ENCODE assay signal across 30 cellular contexts in genomic region chr7:132806834-132807233, GRCh38.
"Had no signal": no experiment of that assay in that cellular context is flagged by ENCODE, and none has a peak within 500 bp of the region (broad histone marks: within the 10 kb centered on the region; RNA-seq: fewer than 3 reads in every experiment).

No MANE protein-coding gene starts in this region.

- H3K9me3 ChIP-seq: ascending aorta had no signal

- H3K4me1 ChIP-seq: ascending aorta had no signal

- DNase-seq: activated B cell treated with CpG ODN at 0.5 μM for 24 hours; activated CD4-positive, alpha-beta memory T cell treated with anti-CD3 and anti-CD28 coated beads, Interleukin-2, amount 10 ng/mL, durations not matched to agents 7 days and 5 days; activated CD4-positive, alpha-beta T cell treated with anti-CD3 and anti-CD28 coated beads for 48 hours; activated CD4-positive, CD25-positive, alpha-beta regulatory T cell treated with anti-CD3 and anti-CD28 coated beads, Interleukin-2, amount 50 U/mL, for 72 hours; activated CD8-positive, alpha-beta memory T cell treated with anti-CD3 and anti-CD28 coated beads for 24 hours; activated CD8-positive, alpha-beta memory T cell treated with anti-CD3 and anti-CD28 coated beads, Interleukin-2, amount 10 ng/mL, durations not matched to agents 7 days and 5 days; activated CD8-positive, alpha-beta memory T cell treated with anti-CD3 and anti-CD28 coated beads, Interleukin-2, amount 50 U/mL, for 48 hours; activated effector memory CD4-positive, alpha-beta T cell treated with Interleukin-2 at 50 U/mL for 16 hours; activated naive CD4-positive, alpha-beta T cell treated with anti-CD3 and anti-CD28 coated beads, Interleukin-2, amount 50 U/mL, for 16 hours; activated naive CD8-positive, alpha-beta T cell treated with anti-CD3 and anti-CD28 coated beads for 36 hours; activated T-cell treated with anti-CD3 and anti-CD28 coated beads, Interleukin-2, amount 50 U/mL, for 48 hours; amygdala; MM.1S; NCI-H1092 treated with DMSO at 0.1 percent for 48 hours; NCI-H1417; NCI-H146; NCI-H187; NCI-H2029 treated with DMSO at 0.1 percent for 48 hours; NCI-H2107; NCI-H2171; NCI-H510A; NCI-H526; NCI-H748 treated with DMSO at 0.1 percent for 48 hours; OCI-M1; Right ventricle myocardium superior; T1000 had no signal

- ATAC-seq: activated CD8-positive, alpha-beta memory T cell treated with anti-CD3 and anti-CD28 coated beads, Interleukin-2, amount 10 ng/mL, durations not matched to agents 7 days and 5 days had no signal

- H3K27ac ChIP-seq: ascending aorta, cardiac muscle cell, KMS-11, VCaP had no signal

- H3K27me3 ChIP-seq: ascending aorta, cardiac muscle cell had no signal

- H3K4me3 ChIP-seq: ascending aorta, cardiac muscle cell had no signal

- H3K36me3 ChIP-seq: ascending aorta, cardiac muscle cell had no signal
